In genomic region chr2:12769492-12770105, GRCh38 we compare ENCODE assay signal across 1 cellular context.
TF ChIP-seq lines count a peak whose summit lies in the region.

No MANE protein-coding gene starts in this region.

TF ChIP-seq in H1, 55 proteins besides CTCF, POLR2A, EP300 and RAD21 (continued from another document):
- TF ChIP-seq, protein P1, sequence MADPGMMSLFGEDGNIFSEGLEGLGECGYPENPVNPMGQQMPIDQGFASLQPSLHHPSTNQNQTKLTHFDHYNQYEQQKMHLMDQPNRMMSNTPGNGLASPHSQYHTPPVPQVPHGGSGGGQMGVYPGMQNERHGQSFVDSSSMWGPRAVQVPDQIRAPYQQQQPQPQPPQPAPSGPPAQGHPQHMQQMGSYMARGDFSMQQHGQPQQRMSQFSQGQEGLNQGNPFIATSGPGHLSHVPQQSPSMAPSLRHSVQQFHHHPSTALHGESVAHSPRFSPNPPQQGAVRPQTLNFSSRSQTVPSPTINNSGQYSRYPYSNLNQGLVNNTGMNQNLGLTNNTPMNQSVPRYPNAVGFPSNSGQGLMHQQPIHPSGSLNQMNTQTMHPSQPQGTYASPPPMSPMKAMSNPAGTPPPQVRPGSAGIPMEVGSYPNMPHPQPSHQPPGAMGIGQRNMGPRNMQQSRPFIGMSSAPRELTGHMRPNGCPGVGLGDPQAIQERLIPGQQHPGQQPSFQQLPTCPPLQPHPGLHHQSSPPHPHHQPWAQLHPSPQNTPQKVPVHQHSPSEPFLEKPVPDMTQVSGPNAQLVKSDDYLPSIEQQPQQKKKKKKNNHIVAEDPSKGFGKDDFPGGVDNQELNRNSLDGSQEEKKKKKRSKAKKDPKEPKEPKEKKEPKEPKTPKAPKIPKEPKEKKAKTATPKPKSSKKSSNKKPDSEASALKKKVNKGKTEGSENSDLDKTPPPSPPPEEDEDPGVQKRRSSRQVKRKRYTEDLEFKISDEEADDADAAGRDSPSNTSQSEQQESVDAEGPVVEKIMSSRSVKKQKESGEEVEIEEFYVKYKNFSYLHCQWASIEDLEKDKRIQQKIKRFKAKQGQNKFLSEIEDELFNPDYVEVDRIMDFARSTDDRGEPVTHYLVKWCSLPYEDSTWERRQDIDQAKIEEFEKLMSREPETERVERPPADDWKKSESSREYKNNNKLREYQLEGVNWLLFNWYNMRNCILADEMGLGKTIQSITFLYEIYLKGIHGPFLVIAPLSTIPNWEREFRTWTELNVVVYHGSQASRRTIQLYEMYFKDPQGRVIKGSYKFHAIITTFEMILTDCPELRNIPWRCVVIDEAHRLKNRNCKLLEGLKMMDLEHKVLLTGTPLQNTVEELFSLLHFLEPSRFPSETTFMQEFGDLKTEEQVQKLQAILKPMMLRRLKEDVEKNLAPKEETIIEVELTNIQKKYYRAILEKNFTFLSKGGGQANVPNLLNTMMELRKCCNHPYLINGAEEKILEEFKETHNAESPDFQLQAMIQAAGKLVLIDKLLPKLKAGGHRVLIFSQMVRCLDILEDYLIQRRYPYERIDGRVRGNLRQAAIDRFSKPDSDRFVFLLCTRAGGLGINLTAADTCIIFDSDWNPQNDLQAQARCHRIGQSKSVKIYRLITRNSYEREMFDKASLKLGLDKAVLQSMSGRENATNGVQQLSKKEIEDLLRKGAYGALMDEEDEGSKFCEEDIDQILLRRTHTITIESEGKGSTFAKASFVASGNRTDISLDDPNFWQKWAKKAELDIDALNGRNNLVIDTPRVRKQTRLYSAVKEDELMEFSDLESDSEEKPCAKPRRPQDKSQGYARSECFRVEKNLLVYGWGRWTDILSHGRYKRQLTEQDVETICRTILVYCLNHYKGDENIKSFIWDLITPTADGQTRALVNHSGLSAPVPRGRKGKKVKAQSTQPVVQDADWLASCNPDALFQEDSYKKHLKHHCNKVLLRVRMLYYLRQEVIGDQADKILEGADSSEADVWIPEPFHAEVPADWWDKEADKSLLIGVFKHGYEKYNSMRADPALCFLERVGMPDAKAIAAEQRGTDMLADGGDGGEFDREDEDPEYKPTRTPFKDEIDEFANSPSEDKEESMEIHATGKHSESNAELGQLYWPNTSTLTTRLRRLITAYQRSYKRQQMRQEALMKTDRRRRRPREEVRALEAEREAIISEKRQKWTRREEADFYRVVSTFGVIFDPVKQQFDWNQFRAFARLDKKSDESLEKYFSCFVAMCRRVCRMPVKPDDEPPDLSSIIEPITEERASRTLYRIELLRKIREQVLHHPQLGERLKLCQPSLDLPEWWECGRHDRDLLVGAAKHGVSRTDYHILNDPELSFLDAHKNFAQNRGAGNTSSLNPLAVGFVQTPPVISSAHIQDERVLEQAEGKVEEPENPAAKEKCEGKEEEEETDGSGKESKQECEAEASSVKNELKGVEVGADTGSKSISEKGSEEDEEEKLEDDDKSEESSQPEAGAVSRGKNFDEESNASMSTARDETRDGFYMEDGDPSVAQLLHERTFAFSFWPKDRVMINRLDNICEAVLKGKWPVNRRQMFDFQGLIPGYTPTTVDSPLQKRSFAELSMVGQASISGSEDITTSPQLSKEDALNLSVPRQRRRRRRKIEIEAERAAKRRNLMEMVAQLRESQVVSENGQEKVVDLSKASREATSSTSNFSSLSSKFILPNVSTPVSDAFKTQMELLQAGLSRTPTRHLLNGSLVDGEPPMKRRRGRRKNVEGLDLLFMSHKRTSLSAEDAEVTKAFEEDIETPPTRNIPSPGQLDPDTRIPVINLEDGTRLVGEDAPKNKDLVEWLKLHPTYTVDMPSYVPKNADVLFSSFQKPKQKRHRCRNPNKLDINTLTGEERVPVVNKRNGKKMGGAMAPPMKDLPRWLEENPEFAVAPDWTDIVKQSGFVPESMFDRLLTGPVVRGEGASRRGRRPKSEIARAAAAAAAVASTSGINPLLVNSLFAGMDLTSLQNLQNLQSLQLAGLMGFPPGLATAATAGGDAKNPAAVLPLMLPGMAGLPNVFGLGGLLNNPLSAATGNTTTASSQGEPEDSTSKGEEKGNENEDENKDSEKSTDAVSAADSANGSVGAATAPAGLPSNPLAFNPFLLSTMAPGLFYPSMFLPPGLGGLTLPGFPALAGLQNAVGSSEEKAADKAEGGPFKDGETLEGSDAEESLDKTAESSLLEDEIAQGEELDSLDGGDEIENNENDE (IDR thresholded peaks at IDR 0.05; ENCODE audit: insufficient replicate concordance, low read length) = no peak
- TF ChIP-seq SIX5 (IDR thresholded peaks at IDR 0.05; ENCODE audit: low read depth, low read length) = no peak
- TF ChIP-seq GTF2F1 (IDR thresholded peaks at IDR 0.05; ENCODE audit: borderline replicate concordance, low read depth, low read length) = no peak
- TF ChIP-seq, protein P2, sequence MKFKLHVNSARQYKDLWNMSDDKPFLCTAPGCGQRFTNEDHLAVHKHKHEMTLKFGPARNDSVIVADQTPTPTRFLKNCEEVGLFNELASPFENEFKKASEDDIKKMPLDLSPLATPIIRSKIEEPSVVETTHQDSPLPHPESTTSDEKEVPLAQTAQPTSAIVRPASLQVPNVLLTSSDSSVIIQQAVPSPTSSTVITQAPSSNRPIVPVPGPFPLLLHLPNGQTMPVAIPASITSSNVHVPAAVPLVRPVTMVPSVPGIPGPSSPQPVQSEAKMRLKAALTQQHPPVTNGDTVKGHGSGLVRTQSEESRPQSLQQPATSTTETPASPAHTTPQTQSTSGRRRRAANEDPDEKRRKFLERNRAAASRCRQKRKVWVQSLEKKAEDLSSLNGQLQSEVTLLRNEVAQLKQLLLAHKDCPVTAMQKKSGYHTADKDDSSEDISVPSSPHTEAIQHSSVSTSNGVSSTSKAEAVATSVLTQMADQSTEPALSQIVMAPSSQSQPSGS (IDR thresholded peaks at IDR 0.05; ENCODE audit: low read length) = no peak
- TF ChIP-seq JUN (IDR thresholded peaks at IDR 0.05; ENCODE audit: low read depth, low read length) = no peak
- no peak for TF ChIP-seq NRF1 (IDR thresholded peaks at IDR 0.05; ENCODE audit: low read depth, low read length)
- no peak for TF ChIP-seq SUZ12 (IDR thresholded peaks at IDR 0.05; ENCODE audit: low read length)
- no peak for TF ChIP-seq SRF (IDR thresholded peaks at IDR 0.05; ENCODE audit: low read depth, low read length)
- no peak for TF ChIP-seq HDAC2 (IDR thresholded peaks at IDR 0.05; ENCODE audit: borderline replicate concordance in 1 of 2, low read depth in 2 of 2, low read length in 2 of 2)
- TF ChIP-seq CHD2 (IDR thresholded peaks at IDR 0.05; ENCODE audit: low read length) = no peak
